ENCODE assay signal across 8 cellular contexts in genomic region chrX:16870095-16870860, GRCh38. TPM values are rescaled to one million over a fixed set of nuclear protein-coding genes. Genes with fewer than 3 reads are reported as not detected.
A peak's percentile ranks its signal among the peaks of the same experiment; 100 is the strongest.
DNase-seq lines count a peak whose midpoint lies in the region; ATAC-seq lines count a peak whose summit lies in the region.

Gene RBBP7, minus strand, starts transcription at chrX:16870362. Its CDS starts 309 bp downstream, at chrX:16870053.

- DNase-seq in COLO829 (ENCODE audit: low spot score) (peak; percentile 82), NT2/D1 (ENCODE audit: low read depth, low spot score) (peak; percentile 84)
- DNase-seq in activated CD8-positive, alpha-beta memory T cell treated with anti-CD3 and anti-CD28 coated beads, Interleukin-2, amount 50 U/mL, for 1 hour (ENCODE audit: extremely low read depth), result peak; percentile 81
- peak; percentile 79 to 91 for DNase-seq in stimulated activated CD8-positive, alpha-beta memory T cell treated with anti-CD3 and anti-CD28 coated beads, Interleukin-15, amount 100 ng/mL, for 4 hours (ENCODE audit: low read depth in 2 of 2)

- H3K9me3 ChIP-seq in HUES48 (ENCODE audit: control insufficient read depth, insufficient read depth, low read length) (no peaks in the 10 kb centered on the region), NT2/D1 (ENCODE audit: insufficient read depth, low read length) (no peaks in the 10 kb centered on the region), endocrine pancreas (ENCODE audit: control insufficient read depth, low read length) (no peaks in the 10 kb centered on the region), mesodermal cell (ENCODE audit: control insufficient read depth, low read length) (no peaks in the 10 kb centered on the region)

- ATAC-seq in GM21367 (IDR thresholded peaks at IDR 0.05; ENCODE audit: unreplicated experiment), result peak; percentile 69

- H3K9ac ChIP-seq in HUES48 (ENCODE audit: low read depth, low read length) (peak within 1 kb of the TSS; percentile 98), NT2/D1 (ENCODE audit: insufficient read length, low read depth) (peak within 1 kb of the TSS; percentile 98), endocrine pancreas (ENCODE audit: control insufficient read depth, insufficient read depth, low read length) (peak within 1 kb of the TSS; percentile 81)

- peak within 1 kb of the TSS; percentile 93 for H3K27ac ChIP-seq in HUES48 (ENCODE audit: low read depth, low read length)
- H3K27ac ChIP-seq in mesodermal cell (ENCODE audit: low read depth, low read length, severe bottlenecking), result peak within 1 kb of the TSS; percentile 96

- peaks cover 21% of the 10 kb centered on the region for H3K4me1 ChIP-seq in HUES48 (ENCODE audit: control insufficient read depth, insufficient read depth, low read length)
- no peaks in the 10 kb centered on the region for H3K4me1 ChIP-seq in NT2/D1 (ENCODE audit: insufficient read depth, insufficient read length)
- peaks cover 5% of the 10 kb centered on the region for H3K4me1 ChIP-seq in endocrine pancreas (ENCODE audit: control insufficient read depth, insufficient read depth, low read length)
- H3K4me1 ChIP-seq in mesodermal cell (ENCODE audit: control insufficient read depth, insufficient read depth, low read length, poor library complexity, severe bottlenecking), result peaks cover 13% of the 10 kb centered on the region

- H3K36me3 ChIP-seq in HUES48 (ENCODE audit: control insufficient read depth, insufficient read depth, low read length) (peaks cover 30% of the 10 kb centered on the region), NT2/D1 (ENCODE audit: insufficient read depth, insufficient read length, low read length) (peaks cover 24% of the 10 kb centered on the region), endocrine pancreas (ENCODE audit: control insufficient read depth, insufficient read depth, low read length) (no peaks in the 10 kb centered on the region), mesodermal cell (ENCODE audit: control insufficient read depth, insufficient read depth, low read length) (peaks cover 9% of the 10 kb centered on the region)

- 0% methylated on average over 15 to 28 of the region's 84 CpGs for WGBS in mesodermal cell (ENCODE audit: insufficient coverage in 2 of 2), 2 experiments

- H3K27me3 ChIP-seq in HUES48 (ENCODE audit: control insufficient read depth, insufficient read depth, low read length) (0 out of 2 replicates have a peak, but pooled peaks cover 3% of the 10 kb centered on the region), NT2/D1 (ENCODE audit: insufficient read depth, insufficient read length) (peaks cover 13% of the 10 kb centered on the region), endocrine pancreas (ENCODE audit: control insufficient read depth, insufficient read depth, low read length) (no peaks in the 10 kb centered on the region)

- H3K4me3 ChIP-seq in HUES48 (ENCODE audit: low read depth, low read length) (peak within 1 kb of the TSS; percentile 99), NT2/D1 (ENCODE audit: insufficient read length, low read depth) (peak within 1 kb of the TSS; percentile 88), endocrine pancreas (ENCODE audit: control insufficient read depth, insufficient read depth, low read length) (peak within 1 kb of the TSS; percentile 85), mesodermal cell (ENCODE audit: extremely low read depth, insufficient read depth, low read length, poor library complexity, severe bottlenecking) (peak within 1 kb of the TSS; percentile 56)

RNA-seq across cellular contexts. Expression of gene RBBP7, which starts in this region (rescaled TPM):
- 95.1 TPM for polyA plus RNA-seq in mesodermal cell (2013, experiment 1 of 2)
- polyA plus RNA-seq in mesodermal cell (2013, experiment 2 of 2), result 102 TPM

Comparison
In these comparisons a context has a peak if more than half of its experiments do, and no peak if none do; other contexts are left out.
1. Peak in every context shown above with its lines: DNase-seq, ATAC-seq, H3K4me3 ChIP-seq and H3K27ac ChIP-seq.